Comparison of ENCODE assay signal across 14 cellular contexts in genomic region chr12:118175823-118176447, GRCh38. TPM values are rescaled to one million over a fixed set of nuclear protein-coding genes. Genes with fewer than 3 reads are reported as not detected.
A peak's percentile ranks its signal among the peaks of the same experiment; 100 is the strongest.
DNase-seq lines count a peak whose midpoint lies in the region; ATAC-seq and TF ChIP-seq lines count a peak whose summit lies in the region.
"Had no signal": no experiment of that assay in that cellular context is flagged by ENCODE, and none has a peak within 500 bp of the region (broad histone marks: within the 10 kb centered on the region; RNA-seq: fewer than 3 reads in every experiment).

No MANE protein-coding gene starts in this region.

- H3K36me3 ChIP-seq in lung (ENCODE audit: control insufficient read depth in 2 of 2, insufficient read depth in 2 of 2, low read length in 2 of 2) = peaks cover 24 to 47% of the 10 kb centered on the region in 2 donors
- peaks cover 4 to 100% (median 10%) of the 10 kb centered on the region in 3 donors for H3K36me3 ChIP-seq in esophagus squamous epithelium

- 47 to 79% methylated on average over 4 of the region's 4 CpGs for WGBS in lung, 2 donors
- WGBS in esophagus squamous epithelium, 2 donors = 78 to 85% methylated on average over 4 of the region's 4 CpGs

- intact Hi-C loops in esophagus squamous epithelium (cut with DNase I) = no loop called here

- H3K4me1 ChIP-seq in lung (ENCODE audit: control insufficient read depth in 2 of 2, insufficient read depth in 2 of 2, low read length in 2 of 2) (no peaks in the 10 kb centered on the region), esophagus squamous epithelium (no peaks in the 10 kb centered on the region)

- H3K27me3 Mint-ChIP-seq in natural killer cell treated with Interleukin-12 subunit alpha and Interleukin-12 subunit beta and Interleukin-15 and Interleukin-18, amount 100 ng/mL, for 72 hours = no peaks in the 10 kb centered on the region
- H3K27me3 Mint-ChIP-seq: activated naive CD4-positive, alpha-beta T cell treated with anti-CD3 and anti-CD28 coated beads, Interleukin-2, amount 50 U/mL, for 24 hours had no signal

- ATAC-seq in GM18907 (IDR thresholded peaks at IDR 0.05; ENCODE audit: unreplicated experiment) = peak; percentile 91
- ATAC-seq in HG02678 (IDR thresholded peaks at IDR 0.05; ENCODE audit: unreplicated experiment) = peak; percentile 89
- ATAC-seq in HG03521 (IDR thresholded peaks at IDR 0.05; ENCODE audit: unreplicated experiment) = peak; percentile 91
- no peak for ATAC-seq in lung (ENCODE audit: insufficient read depth, low FRiP score)
- ATAC-seq in GM19467 (IDR thresholded peaks at IDR 0.05; ENCODE audit: unreplicated experiment) = no peak
- ATAC-seq in natural killer cell treated with Interleukin-12 subunit alpha and Interleukin-12 subunit beta and Interleukin-15 and Interleukin-18, amount 100 ng/mL, for 72 hours = no peak
- ATAC-seq: left colon had no signal

- H3K27me3 ChIP-seq in lung (ENCODE audit: control insufficient read depth, insufficient read depth) = no peaks in the 10 kb centered on the region
- H3K27me3 ChIP-seq in esophagus squamous epithelium = no peaks in the 10 kb centered on the region

- H3K27ac Mint-ChIP-seq in natural killer cell treated with Interleukin-12 subunit alpha and Interleukin-12 subunit beta and Interleukin-15 and Interleukin-18, amount 100 ng/mL, for 72 hours = no peak overlapping the region
- H3K27ac Mint-ChIP-seq: activated naive CD4-positive, alpha-beta T cell treated with anti-CD3 and anti-CD28 coated beads, Interleukin-2, amount 50 U/mL, for 24 hours had no signal

- no peak overlapping the region for H3K4me3 Mint-ChIP-seq in natural killer cell treated with Interleukin-12 subunit alpha and Interleukin-12 subunit beta and Interleukin-15 and Interleukin-18, amount 100 ng/mL, for 72 hours
- H3K4me3 Mint-ChIP-seq: activated naive CD4-positive, alpha-beta T cell treated with anti-CD3 and anti-CD28 coated beads, Interleukin-2, amount 50 U/mL, for 24 hours had no signal

- TF ChIP-seq POLR2A in esophagus squamous epithelium (IDR thresholded peaks at IDR 0.05) = no peak

- H3K9me3 Mint-ChIP-seq in natural killer cell treated with Interleukin-12 subunit alpha and Interleukin-12 subunit beta and Interleukin-15 and Interleukin-18, amount 100 ng/mL, for 72 hours = no peaks in the 10 kb centered on the region
- H3K9me3 Mint-ChIP-seq: activated naive CD4-positive, alpha-beta T cell treated with anti-CD3 and anti-CD28 coated beads, Interleukin-2, amount 50 U/mL, for 24 hours had no signal

- H3K27ac ChIP-seq in lung (ENCODE audit: low read depth in 1 of 2, low read length in 1 of 2) (no peak overlapping the region), esophagus squamous epithelium (no peak overlapping the region)

- H3K4me3 ChIP-seq in lung (no peak overlapping the region), esophagus squamous epithelium (no peak overlapping the region)

- H3K36me3 Mint-ChIP-seq in natural killer cell treated with Interleukin-12 subunit alpha and Interleukin-12 subunit beta and Interleukin-15 and Interleukin-18, amount 100 ng/mL, for 72 hours = peaks cover 29% of the 10 kb centered on the region

- TF ChIP-seq CTCF in lung (IDR thresholded peaks at IDR 0.05; ENCODE audit: control extremely low read depth, extremely low read depth) = no peak
- TF ChIP-seq CTCF in esophagus squamous epithelium (IDR thresholded peaks at IDR 0.05) = no peak

- H3K9me3 ChIP-seq in lung (ENCODE audit: control insufficient read depth in 2 of 2, insufficient read depth in 1 of 2, low read length in 1 of 2) (no peaks in the 10 kb centered on the region), esophagus squamous epithelium (no peaks in the 10 kb centered on the region)

- no peaks in the 10 kb centered on the region for H3K4me1 Mint-ChIP-seq in natural killer cell treated with Interleukin-12 subunit alpha and Interleukin-12 subunit beta and Interleukin-15 and Interleukin-18, amount 100 ng/mL, for 72 hours (ENCODE audit: low read depth in 2 of 2)
- H3K4me1 Mint-ChIP-seq: activated naive CD4-positive, alpha-beta T cell treated with anti-CD3 and anti-CD28 coated beads, Interleukin-2, amount 50 U/mL, for 24 hours had no signal

- DNase-seq in lung (ENCODE audit: low spot score) (peak; percentile 35), esophagus squamous epithelium (lab: John Stamatoyannopoulos, UW) (no peak), ecto neural progenitor cell (ENCODE audit: low spot score) (no peak)
- no peak for DNase-seq in natural killer cell treated with Interleukin-12 subunit alpha and Interleukin-12 subunit beta and Interleukin-15 and Interleukin-18, amount 100 ng/mL, for 72 hours (ENCODE audit: low spot score)
- DNase-seq: activated CD4-positive, alpha-beta T cell treated with anti-CD3 and anti-CD28 coated beads for 4 hours; DMS 273 treated with DMSO at 0.1 percent for 48 hours; left colon; NCI-H2081 treated with DMSO at 0.1 percent for 48 hours; trophoblast cell had no signal

RNA-seq across cellular contexts. Expression of gene PEBP1, which starts 40.0 kb away (rescaled TPM):
- total RNA-seq in lung = 100 to 1,000 TPM; 141 to 193 TPM
- 100 to 1,000 TPM; 123 to 317 TPM for polyA plus RNA-seq in lung
- total RNA-seq in esophagus squamous epithelium = 100 to 1,000 TPM; 166 to 237 (median 192) TPM
- total RNA-seq in natural killer cell treated with Interleukin-12 subunit alpha and Interleukin-12 subunit beta and Interleukin-15 and Interleukin-18, amount 100 ng/mL, for 72 hours = 100 to 1,000 TPM in 1 of 2 donors, 10 to 100 TPM in 1; 57.2 to 137 TPM

Comparison
In these comparisons a context has a peak if more than half of its experiments do, and no peak if none do; other contexts are left out.
1. ATAC-seq: peak in GM18907 (single experiment), HG02678 (single experiment) and HG03521 (single experiment); none in lung (single experiment), GM19467 (single experiment) and natural killer cell treated with Interleukin-12 subunit alpha and Interleukin-12 subunit beta and Interleukin-15 and Interleukin-18, amount 100 ng/mL, for 72 hours (0 of 2).